ENCODE assay signal across 8 cellular contexts in genomic region chr7:2558620-2559282, GRCh38. TPM values are rescaled to one million over a fixed set of nuclear protein-coding genes. Genes with fewer than 3 reads are reported as not detected.
DNase-seq lines count a peak whose midpoint lies in the region; ATAC-seq and TF ChIP-seq lines count a peak whose summit lies in the region.

IQCE (plus strand) TSS chr7:2558979; CDS start chr7:2559182, 203 bp downstream.

- H3K4me3 ChIP-seq in AG04450 (ENCODE audit: low read depth, low read length): peak within 1 kb of the TSS; percentile 76
- H3K4me3 ChIP-seq in coronary artery: peak within 1 kb of the TSS; percentile 86

- H3K27me3 Mint-ChIP-seq in activated CD4-positive, alpha-beta T cell treated with anti-CD3 and anti-CD28 coated beads, Interleukin-2, amount 10 ng/mL, durations not matched to agents 24 days and 14 days: no peaks in the 10 kb centered on the region

- peak within 1 kb of the TSS; percentile 82 for H3K4me3 Mint-ChIP-seq in activated CD4-positive, alpha-beta T cell treated with anti-CD3 and anti-CD28 coated beads, Interleukin-2, amount 10 ng/mL, durations not matched to agents 24 days and 14 days

- peak; percentile 51 for DNase-seq in AG04450 (ENCODE audit: low read depth, low spot score)
- DNase-seq in NCI-H526 (lab: John Stamatoyannopoulos, UW): peak; percentile 74 to 95
- peak; percentile 99 for DNase-seq in activated CD4-positive, alpha-beta T cell treated with anti-CD3 and anti-CD28 coated beads, Interleukin-2, amount 10 ng/mL, durations not matched to agents 24 days and 14 days
- peak; percentile 94 for DNase-seq in coronary artery (ENCODE audit: low spot score)
- DNase-seq in stimulated activated CD4-positive, alpha-beta T cell treated with anti-CD3 and anti-CD28 coated beads, Interleukin-1b, Interleukin-23, amount 100 ng/mL, for 24 hours (ENCODE audit: low read depth in 4 of 4, low spot score in 1 of 4): peak; percentile 74 to 89 (median 83)

- CTCF ChIA-PET in AG04450 (lab: Charles Lee): interaction anchor here (1.1 to 1.2 kb wide), 3 partner anchors 9 to 151 kb away, joined by 3 to 7 read pairs (median 3); no protein-coding TSS in a partner anchor

- peaks cover 3% of the 10 kb centered on the region for H3K36me3 Mint-ChIP-seq in activated CD4-positive, alpha-beta T cell treated with anti-CD3 and anti-CD28 coated beads, Interleukin-2, amount 10 ng/mL, durations not matched to agents 24 days and 14 days (ENCODE audit: low read depth)

- H3K27me3 ChIP-seq in AG04450 (ENCODE audit: control insufficient read depth, insufficient read depth, low read length) (no peaks in the 10 kb centered on the region), layer of hippocampus (ENCODE audit: control insufficient read depth, insufficient read depth, low read length) (no peaks in the 10 kb centered on the region)

- H3K9me3 Mint-ChIP-seq in activated CD4-positive, alpha-beta T cell treated with anti-CD3 and anti-CD28 coated beads, Interleukin-2, amount 10 ng/mL, durations not matched to agents 24 days and 14 days: no peaks in the 10 kb centered on the region

- intact Hi-C loops in activated CD4-positive, alpha-beta T cell treated with anti-CD3 and anti-CD28 coated beads, Interleukin-2, amount 10 ng/mL, durations not matched to agents 24 days and 14 days (cut with micrococcal nuclease): loop anchor here (5.0 to 10.0 kb wide), 3 partner anchors 54 to 206 kb away; partner anchors contain the start of genes CHST12 and EIF3B

- ATAC-seq in GM18909 (IDR thresholded peaks at IDR 0.05; ENCODE audit: poor library complexity, unreplicated experiment): peak; percentile 62
- peak; percentile 61 for ATAC-seq in HG03280 (IDR thresholded peaks at IDR 0.05; ENCODE audit: unreplicated experiment)

- H3K4me1 Mint-ChIP-seq in activated CD4-positive, alpha-beta T cell treated with anti-CD3 and anti-CD28 coated beads, Interleukin-2, amount 10 ng/mL, durations not matched to agents 24 days and 14 days: peaks cover 19% of the 10 kb centered on the region

- no peaks in the 10 kb centered on the region for H3K9me3 ChIP-seq in AG04450 (ENCODE audit: control insufficient read depth, insufficient read depth, low read length)

- H3K27ac Mint-ChIP-seq in activated CD4-positive, alpha-beta T cell treated with anti-CD3 and anti-CD28 coated beads, Interleukin-2, amount 10 ng/mL, durations not matched to agents 24 days and 14 days: peak within 1 kb of the TSS; percentile 48

- H3K27ac ChIP-seq in AG04450 (ENCODE audit: low read depth, low read length): no peak within 1 kb of the TSS
- peak within 1 kb of the TSS; percentile 38 to 67 for H3K27ac ChIP-seq in coronary artery
- peak within 1 kb of the TSS; percentile 18 for H3K27ac ChIP-seq in layer of hippocampus (ENCODE audit: low read depth, low read length)

- TF ChIP-seq CTCF in AG04450 (IDR thresholded peaks at IDR 0.05; ENCODE audit: low read depth, low read length): no peak
- no peak for TF ChIP-seq CTCF in coronary artery (IDR thresholded peaks at IDR 0.05)

- POLR2A ChIA-PET in AG04450 (lab: Yijun Ruan, JAX): interaction anchor here (0.6 to 1.3 kb wide), 3 partner anchors 31 to 211 kb away, joined by 3 read pairs; no protein-coding TSS in a partner anchor

RNA-seq across cellular contexts. Expression of gene IQCE, which starts in this region (rescaled TPM):
- 6.8 and 8.9 TPM in 2 replicates for polyA plus RNA-seq in AG04450 (2011; rRNA removed)
- 8.1 and 9.9 TPM in 2 replicates for polyA minus RNA-seq in AG04450 (2011; rRNA and poly(A)+ RNA removed)
- total RNA-seq in activated CD4-positive, alpha-beta T cell treated with anti-CD3 and anti-CD28 coated beads, Interleukin-2, amount 10 ng/mL, durations not matched to agents 24 days and 14 days: 11.7 and 12.3 TPM in 2 replicates
